ENCODE assay signal across 7 cellular contexts in the genomic region with DNA sequence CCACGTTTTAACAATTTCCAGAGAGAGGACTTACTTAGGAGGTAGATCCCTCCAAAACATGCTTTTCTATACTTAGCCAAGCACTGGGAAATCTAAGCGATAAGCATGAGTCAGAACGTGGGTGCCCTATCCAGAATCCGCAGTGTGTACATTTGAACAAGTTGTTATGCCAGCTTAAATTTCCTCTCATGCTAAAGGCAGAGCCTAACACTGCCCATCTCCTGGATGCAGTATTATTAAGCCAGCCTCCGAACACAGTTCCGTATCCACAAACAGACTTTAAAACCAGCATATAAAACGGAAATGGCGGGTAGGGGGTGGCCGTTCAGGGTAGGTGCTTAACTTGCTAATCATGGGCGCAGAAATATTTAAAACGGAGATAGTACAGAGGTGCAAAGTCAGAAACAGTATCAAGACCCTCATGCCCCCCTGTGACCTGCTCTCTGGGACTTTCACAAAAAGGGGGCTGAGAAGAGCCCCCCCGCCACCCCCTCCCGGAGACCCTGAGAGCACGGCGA. TPM values are rescaled to one million over a fixed set of nuclear protein-coding genes. Genes with fewer than 3 reads are reported as not detected.
DNase-seq lines count a peak whose midpoint lies in the region; ATAC-seq and FAIRE-seq lines count a peak whose summit lies in the region.
"Had no signal": no experiment of that assay in that cellular context is flagged by ENCODE, and none has a peak within 500 bp of the region (broad histone marks: within the 10 kb centered on the region; RNA-seq: fewer than 3 reads in every experiment).

No MANE protein-coding gene starts in this region.

- peaks cover 18% of the 10 kb centered on the region for H3K9me3 Mint-ChIP-seq in activated naive CD8-positive, alpha-beta T cell treated with anti-CD3 and anti-CD28 coated beads for 36 hours

- peaks cover 17% of the 10 kb centered on the region for H3K4me1 Mint-ChIP-seq in activated naive CD8-positive, alpha-beta T cell treated with anti-CD3 and anti-CD28 coated beads for 36 hours

- intact Hi-C loops in left colon (cut with DNase I, micrococcal nuclease), result no loop called here

- peak overlapping the region; percentile 61 for H3K27ac Mint-ChIP-seq in activated naive CD8-positive, alpha-beta T cell treated with anti-CD3 and anti-CD28 coated beads for 36 hours

- peak overlapping the region; percentile 86 for H3K4me3 ChIP-seq in Jurkat, Clone E6-1 (ENCODE audit: low read length)

- no peaks in the 10 kb centered on the region for H3K27me3 Mint-ChIP-seq in activated naive CD8-positive, alpha-beta T cell treated with anti-CD3 and anti-CD28 coated beads for 36 hours

- ATAC-seq in left colon, result peak; percentile 4
- ATAC-seq in HG03159 (IDR thresholded peaks at IDR 0.05; ENCODE audit: unreplicated experiment), result no peak
- ATAC-seq: HCT116 had no signal

- DNase-seq in AML-193 (lab: John Stamatoyannopoulos, UW) (peak; percentile 64 to 78), left colon (no peak), RCC 7860 (ENCODE audit: low spot score) (no peak)
- peak; percentile 41 for DNase-seq in Jurkat, Clone E6-1 (ENCODE audit: low read depth, low spot score)
- peak; percentile 2 for DNase-seq in activated naive CD8-positive, alpha-beta T cell treated with anti-CD3 and anti-CD28 coated beads for 36 hours

- no peak for FAIRE-seq in RCC 7860 (lab: Jason Lieb, UNC)

- H3K36me3 Mint-ChIP-seq in activated naive CD8-positive, alpha-beta T cell treated with anti-CD3 and anti-CD28 coated beads for 36 hours, result peaks cover 8% of the 10 kb centered on the region

- peak overlapping the region; percentile 84 for H3K4me3 Mint-ChIP-seq in activated naive CD8-positive, alpha-beta T cell treated with anti-CD3 and anti-CD28 coated beads for 36 hours

RNA-seq across cellular contexts. Expression of a gene that starts 1.0 kb away (rescaled TPM):
- not detected for polyA plus RNA-seq in Jurkat, Clone E6-1 (2012; ENCODE audit: insufficient read depth, insufficient read length)
- total RNA-seq in activated naive CD8-positive, alpha-beta T cell treated with anti-CD3 and anti-CD28 coated beads for 36 hours, result under 1 TPM; 0.18 to 0.49 TPM
- under 1 TPM in 1 of 2 donors, not detected in 1; 0.22 TPM for total RNA-seq in left colon

RNA-seq across cellular contexts. Expression of a gene that starts 1.0 kb away (rescaled TPM):
- 7.4 TPM for polyA plus RNA-seq in Jurkat, Clone E6-1 (2012; ENCODE audit: insufficient read depth, insufficient read length)
- 1 to 10 TPM; 4.0 to 4.4 TPM for total RNA-seq in activated naive CD8-positive, alpha-beta T cell treated with anti-CD3 and anti-CD28 coated beads for 36 hours
- under 1 TPM; 0.24 to 0.39 TPM for total RNA-seq in left colon

RNA-seq across cellular contexts. Expression of a gene that starts 38.5 kb away (rescaled TPM):
- polyA plus RNA-seq in Jurkat, Clone E6-1 (2012; ENCODE audit: insufficient read depth, insufficient read length), result 12.8 TPM
- 10 to 100 TPM; 17.3 to 18.7 TPM for total RNA-seq in activated naive CD8-positive, alpha-beta T cell treated with anti-CD3 and anti-CD28 coated beads for 36 hours
- 10 to 100 TPM; 10.3 to 12.0 TPM for total RNA-seq in left colon

RNA-seq across cellular contexts. Expression of a gene that starts 42.3 kb away (rescaled TPM):
- not detected for polyA plus RNA-seq in Jurkat, Clone E6-1 (2012; ENCODE audit: insufficient read depth, insufficient read length)
- 1 to 10 TPM; 1.2 to 1.7 TPM for total RNA-seq in activated naive CD8-positive, alpha-beta T cell treated with anti-CD3 and anti-CD28 coated beads for 36 hours
- 1 to 10 TPM; 1.1 to 1.5 TPM for total RNA-seq in left colon

RNA-seq across cellular contexts. Expression of a gene that starts 46.8 kb away (rescaled TPM):
- not detected for polyA plus RNA-seq in Jurkat, Clone E6-1 (2012; ENCODE audit: insufficient read depth, insufficient read length)
- total RNA-seq in activated naive CD8-positive, alpha-beta T cell treated with anti-CD3 and anti-CD28 coated beads for 36 hours, result 10 to 100 TPM; 16.0 to 20.0 TPM
- 1 to 10 TPM in 1 of 2 donors, not detected in 1; 4.8 TPM for total RNA-seq in left colon

Comparison
In these comparisons a context has a peak if more than half of its experiments do, and no peak if none do; other contexts are left out.
1. DNase-seq: peak in AML-193 (2 of 2), Jurkat, Clone E6-1 (single experiment) and activated naive CD8-positive, alpha-beta T cell treated with anti-CD3 and anti-CD28 coated beads for 36 hours (single experiment); none in left colon (0 of 2) and RCC 7860 (single experiment).